ENCODE assay signal across 21 cellular contexts in genomic region chr6:151916075-151916474, GRCh38.
DNase-seq lines count a peak whose midpoint lies in the region; ATAC-seq, FAIRE-seq and TF ChIP-seq lines count a peak whose summit lies in the region.
"Had no signal": no experiment of that assay in that cellular context is flagged by ENCODE, and none has a peak within 500 bp of the region (broad histone marks: within the 10 kb centered on the region; RNA-seq: fewer than 3 reads in every experiment).

No MANE protein-coding gene starts in this region.

- no peak for FAIRE-seq in keratinocyte (lab: Jason Lieb, UNC)
- FAIRE-seq: A549, GM12891, H1, HepG2 had no signal

- no peak overlapping the region for H3K4me3 Mint-ChIP-seq in T-helper 2 cell treated with Interferon-gamma antibody and Interleukin-4, amounts not matched to agents 5 μg/mL and 100 μg/mL, for 36 hours
- H3K4me3 Mint-ChIP-seq: CD4-positive, alpha-beta memory T cell had no signal

- peak overlapping the region; percentile 8 for H2AFZ ChIP-seq in keratinocyte (ENCODE audit: control insufficient read depth, low read length)

- H3K4me3 ChIP-seq in RWPE2 (ENCODE audit: severe bottlenecking), result no peak overlapping the region
- no peak overlapping the region for H3K4me3 ChIP-seq in keratinocyte (ENCODE audit: control insufficient read depth in 2 of 3, extremely low read depth in 1 of 3, insufficient read depth in 2 of 3, low read depth in 1 of 3, low read length in 3 of 3)
- no peak overlapping the region for H3K4me3 ChIP-seq in subcutaneous abdominal adipose tissue (ENCODE audit: low read depth in 1 of 5, low read length in 5 of 5)
- H3K4me3 ChIP-seq: A549, BLaER1 had no signal

- H3K36me3 ChIP-seq in RWPE2 (ENCODE audit: low read depth) (no peaks in the 10 kb centered on the region), keratinocyte (ENCODE audit: control insufficient read depth in 2 of 2, extremely low read depth in 1 of 2, insufficient read depth in 2 of 2, low read length in 2 of 2) (no peaks in the 10 kb centered on the region), subcutaneous abdominal adipose tissue (ENCODE audit: control insufficient read depth in 5 of 5, insufficient read depth in 5 of 5, low read length in 5 of 5) (no peaks in the 10 kb centered on the region)
- H3K36me3 ChIP-seq: BLaER1 had no signal

- H3K27ac ChIP-seq in RWPE2 (ENCODE audit: poor library complexity, severe bottlenecking) (peak overlapping the region; percentile 99), keratinocyte (ENCODE audit: control insufficient read depth, insufficient read depth, low read length) (peak overlapping the region; percentile 84), subcutaneous abdominal adipose tissue (ENCODE audit: low read depth, low read length) (peak overlapping the region; percentile 19)
- H3K27ac ChIP-seq: A549, BLaER1 had no signal

- H3K27me3 Mint-ChIP-seq in T-helper 2 cell treated with Interferon-gamma antibody and Interleukin-4, amounts not matched to agents 5 μg/mL and 100 μg/mL, for 36 hours (ENCODE audit: low read depth), result no peaks in the 10 kb centered on the region
- H3K27me3 Mint-ChIP-seq: CD4-positive, alpha-beta memory T cell had no signal

- H3K9me3 Mint-ChIP-seq in T-helper 2 cell treated with Interferon-gamma antibody and Interleukin-4, amounts not matched to agents 5 μg/mL and 100 μg/mL, for 36 hours, result no peaks in the 10 kb centered on the region

- no peak for ATAC-seq in RWPE2 (ENCODE audit: low read depth)
- ATAC-seq: A549, HepG2, Panc1 had no signal

- H3K9me1 ChIP-seq in keratinocyte (ENCODE audit: control insufficient read depth, extremely low read depth, insufficient read depth, low read length), result no peaks in the 10 kb centered on the region

- H3K4me1 ChIP-seq in RWPE2 (ENCODE audit: insufficient read depth, poor library complexity, severe bottlenecking) (peaks cover 53% of the 10 kb centered on the region), keratinocyte (ENCODE audit: control insufficient read depth, extremely low read depth, insufficient read depth, low read length) (peaks cover 43% of the 10 kb centered on the region), subcutaneous abdominal adipose tissue (ENCODE audit: control insufficient read depth in 5 of 5, insufficient read depth in 5 of 5, low read length in 5 of 5) (peaks cover 0 to 16% (median 8%) of the 10 kb centered on the region in 5 donors)
- H3K4me1 ChIP-seq: BLaER1 had no signal

- dilution Hi-C loops in keratinocyte (cut with MboI; ENCODE audit: extremely low pct_ligation_motif_present, low sequenced_read_pairs), result no loop called here

- H3K27ac Mint-ChIP-seq in T-helper 2 cell treated with Interferon-gamma antibody and Interleukin-4, amounts not matched to agents 5 μg/mL and 100 μg/mL, for 36 hours, result no peak overlapping the region
- H3K27ac Mint-ChIP-seq: CD4-positive, alpha-beta memory T cell had no signal

- no peaks in the 10 kb centered on the region for H3K79me2 ChIP-seq in keratinocyte (ENCODE audit: control insufficient read depth, insufficient read depth, low read length)

- H3K36me3 Mint-ChIP-seq in T-helper 2 cell treated with Interferon-gamma antibody and Interleukin-4, amounts not matched to agents 5 μg/mL and 100 μg/mL, for 36 hours (ENCODE audit: low read depth), result no peaks in the 10 kb centered on the region
- H3K36me3 Mint-ChIP-seq: CD4-positive, alpha-beta memory T cell had no signal

- H3K9me3 ChIP-seq in RWPE2 (ENCODE audit: severe bottlenecking), result no peaks in the 10 kb centered on the region
- H3K9me3 ChIP-seq in keratinocyte (ENCODE audit: control insufficient read depth, low read depth, low read length), result no peaks in the 10 kb centered on the region
- peaks cover 0 to under 1% (median 0%) of the 10 kb centered on the region in 5 donors for H3K9me3 ChIP-seq in subcutaneous abdominal adipose tissue (ENCODE audit: control insufficient read depth in 5 of 5, low read length in 5 of 5)
- H3K9me3 ChIP-seq: A549, BLaER1 had no signal

- DNase-seq in ELR (ENCODE audit: low read depth) (peak; percentile 18), RWPE2 (ENCODE audit: low spot score) (no peak), keratinocyte (ENCODE audit: low read depth, low spot score) (no peak), activated gamma-delta T cell (lab: John Stamatoyannopoulos, UW) (no peak), NOMO-1 treated with dmso at 0.1 percent for 144 hours (lab: John Stamatoyannopoulos, UW; ENCODE audit: unreplicated experiment) (no peak)
- no peak for DNase-seq in activated CD4-positive, alpha-beta T cell treated with anti-CD3 and anti-CD28 coated beads, Interleukin-2, amount 50 U/mL, for 48 hours
- no peak for DNase-seq in T-helper 2 cell treated with Interferon-gamma antibody and Interleukin-4, amounts not matched to agents 5 μg/mL and 100 μg/mL, for 36 hours (ENCODE audit: low spot score)
- DNase-seq: CD4-positive, alpha-beta memory T cell; DMS153; KG1; NCI-H1417 treated with DMSO at 0.1 percent for 48 hours; NCI-H187 treated with DMSO at 0.1 percent for 48 hours; NCI-H524; NCI-H82 had no signal

- H3K27me3 ChIP-seq in RWPE2 (ENCODE audit: insufficient read depth, poor library complexity, severe bottlenecking) (no peaks in the 10 kb centered on the region), keratinocyte (ENCODE audit: control insufficient read depth, extremely low read depth, insufficient read depth, low read length) (no peaks in the 10 kb centered on the region), subcutaneous abdominal adipose tissue (ENCODE audit: control insufficient read depth in 5 of 5, insufficient read depth in 4 of 5, low read length in 5 of 5) (no peaks in the 10 kb centered on the region)
- H3K27me3 ChIP-seq: BLaER1 had no signal

- H3K9ac ChIP-seq in keratinocyte (ENCODE audit: control insufficient read depth, extremely low read depth, insufficient read depth, low read length) (no peak overlapping the region), subcutaneous abdominal adipose tissue (ENCODE audit: low read length in 5 of 5) (no peak overlapping the region)
- H3K9ac ChIP-seq: BLaER1 had no signal

- H4K20me1 ChIP-seq in keratinocyte (ENCODE audit: control insufficient read depth, extremely low read depth, insufficient read depth, low read length), result no peaks in the 10 kb centered on the region
- H4K20me1 ChIP-seq: BLaER1 had no signal

- H3K4me2 ChIP-seq in keratinocyte (ENCODE audit: control insufficient read depth, extremely low read depth, insufficient read depth, low read depth, low read length), result peak overlapping the region; percentile 44
- H3K4me2 ChIP-seq: A549, BLaER1 had no signal

- TF ChIP-seq CTCF in RWPE2 (IDR thresholded peaks at IDR 0.05; ENCODE audit: poor library complexity, severe bottlenecking) (no peak), keratinocyte (optimal IDR thresholded peaks at IDR 0.05 in 1 of 3, IDR thresholded peaks at IDR 0.05 in 1 of 3, conservative IDR thresholded peaks at IDR 0.05 in 1 of 3; ENCODE audit: extremely low read depth in 1 of 3, insufficient read depth in 2 of 3, low read length in 3 of 3) (no peak)

- H3K4me1 Mint-ChIP-seq in T-helper 2 cell treated with Interferon-gamma antibody and Interleukin-4, amounts not matched to agents 5 μg/mL and 100 μg/mL, for 36 hours (ENCODE audit: low read depth), result no peaks in the 10 kb centered on the region
- H3K4me1 Mint-ChIP-seq: CD4-positive, alpha-beta memory T cell had no signal

Comparison
In these comparisons a context has a peak if more than half of its experiments do, and no peak if none do; other contexts are left out.
1. H3K27ac ChIP-seq: peak in every context shown above with its lines; median percentile 99 in RWPE2; 84 in keratinocyte; 19 in subcutaneous abdominal adipose tissue.